ENCODE assay signal across 8 cellular contexts in the genomic region with DNA sequence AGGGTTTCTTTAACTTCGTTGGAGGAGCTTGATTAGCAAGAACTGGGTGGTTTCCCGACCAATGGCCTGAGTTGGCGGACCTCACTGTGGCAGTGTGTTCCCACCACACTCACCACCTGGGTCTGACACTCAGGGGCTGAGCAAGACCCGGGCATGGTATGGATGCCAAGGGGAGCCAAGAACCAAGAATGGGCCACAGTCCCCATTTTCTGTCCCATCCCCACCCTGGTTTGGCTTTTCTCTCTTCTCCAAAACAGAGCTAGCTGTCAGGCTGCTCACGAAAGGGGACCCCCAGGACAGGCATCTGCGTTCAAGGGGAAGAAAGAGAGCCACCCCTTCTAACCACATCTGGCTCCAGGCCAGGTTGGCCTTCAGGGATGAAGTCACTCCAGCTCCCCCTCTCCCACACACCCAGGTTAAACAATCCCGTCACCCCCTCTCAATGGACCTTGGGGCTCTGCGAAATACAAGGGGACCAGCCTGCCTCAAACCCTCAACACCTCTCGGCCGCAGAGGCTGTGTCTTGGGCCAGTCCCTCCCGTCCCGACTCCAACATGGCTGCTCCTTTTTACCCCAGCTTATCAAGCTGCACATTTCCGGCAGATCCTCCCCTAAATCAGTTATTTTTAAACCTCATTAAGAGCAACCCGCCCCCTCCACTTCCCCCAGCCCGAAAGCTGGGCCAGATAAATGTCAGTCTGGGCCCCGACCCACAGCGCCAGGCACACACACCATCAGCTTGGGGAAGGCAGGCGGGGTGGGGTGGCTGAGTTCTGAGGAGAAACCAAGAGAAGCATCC. TPM values are rescaled to one million over a fixed set of nuclear protein-coding genes. Genes with fewer than 3 reads are reported as not detected.
DNase-seq lines count a peak whose midpoint lies in the region; ATAC-seq and TF ChIP-seq lines count a peak whose summit lies in the region.

No MANE protein-coding gene starts in this region.

- DNase-seq in A172 (ENCODE audit: low spot score) (peak; percentile 75), right lobe of liver (peak in 1 of 3 donors; percentile 42), vagina (ENCODE audit: extremely low spot score in 2 of 2) (no peak), NCI-H2171 (lab: John Stamatoyannopoulos, UW) (no peak)
- peak; percentile 26 for DNase-seq in activated naive CD8-positive, alpha-beta T cell treated with anti-CD3 and anti-CD28 coated beads for 36 hours
- DNase-seq in stimulated activated CD4-positive, alpha-beta T cell treated with anti-CD3 and anti-CD28 coated beads, Interleukin-2, amount 100 ng/mL, for 48 hours: no peak

- peak; percentile 13 for ATAC-seq in HG02759 (IDR thresholded peaks at IDR 0.05; ENCODE audit: unreplicated experiment)
- ATAC-seq in right lobe of liver: no peak
- no peak for ATAC-seq in HG03521 (IDR thresholded peaks at IDR 0.05; ENCODE audit: unreplicated experiment)

- TF ChIP-seq POLR2A in right lobe of liver (IDR thresholded peaks at IDR 0.05): no peak
- TF ChIP-seq POLR2A in vagina (IDR thresholded peaks at IDR 0.05): no peak

- 44% methylated on average over 14 of the region's 18 CpGs for WGBS in right lobe of liver (ENCODE audit: insufficient coverage, low coverage, low lambda C conversion rate, missing lambda C conversion rate)

- H3K4me1 ChIP-seq in right lobe of liver: peaks cover 0 to 26% (median 13%) of the 10 kb centered on the region in 4 donors
- H3K4me1 ChIP-seq in vagina: peaks cover 82% of the 10 kb centered on the region

- peak overlapping the region; percentile 34 to 91 (median 84) for H3K27ac ChIP-seq in right lobe of liver
- H3K27ac ChIP-seq in vagina: peak overlapping the region; percentile 96

- peaks cover 59% of the 10 kb centered on the region for H3K36me3 Mint-ChIP-seq in activated naive CD8-positive, alpha-beta T cell treated with anti-CD3 and anti-CD28 coated beads for 36 hours

- H3K4me1 Mint-ChIP-seq in activated naive CD8-positive, alpha-beta T cell treated with anti-CD3 and anti-CD28 coated beads for 36 hours: peaks cover 54% of the 10 kb centered on the region

- H3K36me3 ChIP-seq in right lobe of liver: peaks cover 16 to 20% (median 19%) of the 10 kb centered on the region in 4 donors
- H3K36me3 ChIP-seq in vagina: peaks cover 0 to 29% of the 10 kb centered on the region in 2 donors

- H3K4me3 ChIP-seq in right lobe of liver (peak overlapping the region; percentile 67 to 91 (median 85)), vagina (peak overlapping the region; percentile 78 to 96)

- H3K27me3 ChIP-seq in right lobe of liver (no peaks in the 10 kb centered on the region), vagina (no peaks in the 10 kb centered on the region)

- H3K27me3 Mint-ChIP-seq in activated naive CD8-positive, alpha-beta T cell treated with anti-CD3 and anti-CD28 coated beads for 36 hours: no peaks in the 10 kb centered on the region

- no peaks in the 10 kb centered on the region for H3K9me3 ChIP-seq in right lobe of liver
- no peaks in the 10 kb centered on the region for H3K9me3 ChIP-seq in vagina

- TF ChIP-seq CTCF in right lobe of liver (IDR thresholded peaks at IDR 0.05): no peak
- TF ChIP-seq CTCF in vagina (IDR thresholded peaks at IDR 0.05): no peak

- peak overlapping the region; percentile 98 for H3K27ac Mint-ChIP-seq in activated naive CD8-positive, alpha-beta T cell treated with anti-CD3 and anti-CD28 coated beads for 36 hours

- intact Hi-C loops in right lobe of liver (cut with DNase I) (no loop called here), vagina (cut with DNase I) (loop anchor here (10.0 kb wide), 1 partner anchor 173 kb away; the partner anchor contains the start of gene IGSF8)

- peak overlapping the region; percentile 92 for H3K4me3 Mint-ChIP-seq in activated naive CD8-positive, alpha-beta T cell treated with anti-CD3 and anti-CD28 coated beads for 36 hours

- H3K9me3 Mint-ChIP-seq in activated naive CD8-positive, alpha-beta T cell treated with anti-CD3 and anti-CD28 coated beads for 36 hours: no peaks in the 10 kb centered on the region

RNA-seq across cellular contexts. Expression of gene TAGLN2, which starts 3.4 kb away (rescaled TPM):
- 734 and 929 TPM in 2 replicates for total RNA-seq in A172 (2014; rRNA removed; shearing (Covaris generic))
- total RNA-seq in activated naive CD8-positive, alpha-beta T cell treated with anti-CD3 and anti-CD28 coated beads for 36 hours: 100 to 1,000 TPM; 463 to 489 TPM
- total RNA-seq in right lobe of liver (100 to 1,000 TPM in 3 of 6 experiments, 10 to 100 TPM in 3; 53.2 to 200 (median 117) TPM), vagina (290 TPM)

RNA-seq across cellular contexts. Expression of gene CFAP45, which starts 21.9 kb away (rescaled TPM):
- total RNA-seq in A172 (2014; rRNA removed; shearing (Covaris generic)): 2.4 and 3.7 TPM in 2 replicates
- under 1 TPM; 0.78 to 0.80 TPM for total RNA-seq in activated naive CD8-positive, alpha-beta T cell treated with anti-CD3 and anti-CD28 coated beads for 36 hours
- total RNA-seq in right lobe of liver (not detected), vagina (not detected)

RNA-seq across cellular contexts. Expression of gene IGSF9, which starts 23.5 kb away (rescaled TPM):
- 0.89 and 1.6 TPM in 2 replicates for total RNA-seq in A172 (2014; rRNA removed; shearing (Covaris generic))
- total RNA-seq in activated naive CD8-positive, alpha-beta T cell treated with anti-CD3 and anti-CD28 coated beads for 36 hours: under 1 TPM in 1 of 2 experiments, not detected in 1; 0.08 TPM
- 10 to 100 TPM in 5 of 6 experiments, 1 to 10 TPM in 1; 2.2 to 53.7 (median 16.6) TPM for total RNA-seq in right lobe of liver
- total RNA-seq in vagina: 5.6 TPM

RNA-seq across cellular contexts. Expression of gene SLAMF9, which starts 32.1 kb away (rescaled TPM):
- total RNA-seq in A172 (2014; rRNA removed; shearing (Covaris generic)): not detected in 2 replicates
- total RNA-seq in activated naive CD8-positive, alpha-beta T cell treated with anti-CD3 and anti-CD28 coated beads for 36 hours: not detected
- total RNA-seq in right lobe of liver (1 to 10 TPM in 3 of 6 experiments, under 1 TPM in 1, not detected in 2; 0.68 to 2.2 (median 1.6) TPM), vagina (not detected)

RNA-seq across cellular contexts. Expression of gene VSIG8, which starts 59.4 kb away (rescaled TPM):
- total RNA-seq in A172 (2014; rRNA removed; shearing (Covaris generic)): not detected in 2 replicates
- not detected for total RNA-seq in activated naive CD8-positive, alpha-beta T cell treated with anti-CD3 and anti-CD28 coated beads for 36 hours
- total RNA-seq in right lobe of liver: not detected
- total RNA-seq in vagina: not detected

Comparison
In these comparisons a context has a peak if more than half of its experiments do, and no peak if none do; other contexts are left out.
1. DNase-seq: peak in A172 (single experiment) and activated naive CD8-positive, alpha-beta T cell treated with anti-CD3 and anti-CD28 coated beads for 36 hours (single experiment); none in vagina (0 of 2), NCI-H2171 (single experiment) and stimulated activated CD4-positive, alpha-beta T cell treated with anti-CD3 and anti-CD28 coated beads, Interleukin-2, amount 100 ng/mL, for 48 hours (0 of 2).